In genomic region chr12:120194534-120195395, GRCh38 we compare ENCODE assay signal across 8 cellular contexts. TPM values are rescaled to one million over a fixed set of nuclear protein-coding genes. Genes with fewer than 3 reads are reported as not detected.
DNase-seq lines count a peak whose midpoint lies in the region; ATAC-seq and TF ChIP-seq lines count a peak whose summit lies in the region.

GCN1 (minus strand) TSS chr12:120194715; CDS start chr12:120194697, 18 bp downstream.

- H4K20me1 ChIP-seq in GM23338 (replicated peaks; ENCODE audit: insufficient read depth) = peaks cover 36% of the 10 kb centered on the region
- peaks cover 8% of the 10 kb centered on the region for H4K20me1 ChIP-seq in SU-DHL-6 (ENCODE audit: low read depth, low read length)

- H3K4me1 Mint-ChIP-seq in GM23338 = peaks cover 29% of the 10 kb centered on the region
- H3K4me1 Mint-ChIP-seq in activated naive CD8-positive, alpha-beta T cell treated with anti-CD3 and anti-CD28 coated beads for 36 hours = peaks cover 55% of the 10 kb centered on the region

- H3K27me3 Mint-ChIP-seq in GM23338 (ENCODE audit: insufficient read depth, low read depth, poor library complexity) = peaks cover 25% of the 10 kb centered on the region
- peaks cover 8% of the 10 kb centered on the region for H3K27me3 Mint-ChIP-seq in activated naive CD8-positive, alpha-beta T cell treated with anti-CD3 and anti-CD28 coated beads for 36 hours

- TF ChIP-seq POLR2A in thyroid gland (IDR thresholded peaks at IDR 0.05) = peak; percentile 50 to 87

- intact Hi-C loops in Right ventricle myocardium inferior (cut with DNase I) = no loop called here
- intact Hi-C loops in thyroid gland (cut with DNase I) = no loop called here

- H3F3A ChIP-seq in GM23338 (replicated peaks; ENCODE audit: low read depth) = peaks cover 52% of the 10 kb centered on the region
- H3F3A ChIP-seq in SU-DHL-6 (ENCODE audit: insufficient read depth) = peaks cover 55% of the 10 kb centered on the region

- H3K27ac Mint-ChIP-seq in GM23338 = peak within 1 kb of the TSS; percentile 98
- peak within 1 kb of the TSS; percentile 93 for H3K27ac Mint-ChIP-seq in activated naive CD8-positive, alpha-beta T cell treated with anti-CD3 and anti-CD28 coated beads for 36 hours

- H3K4me2 ChIP-seq in GM23338 = peak within 1 kb of the TSS; percentile 98
- H3K4me2 ChIP-seq in SU-DHL-6 (ENCODE audit: low read depth, low read length, poor library complexity, severe bottlenecking) = peak within 1 kb of the TSS; percentile 96
- H3K4me2 ChIP-seq in parathyroid adenoma (ENCODE audit: low read length) = peak within 1 kb of the TSS; percentile 74

- peak; percentile 89 for DNase-seq in ELR (ENCODE audit: low read depth)
- DNase-seq in GM23338 (ENCODE audit: low spot score) = peak; percentile 83
- DNase-seq in M059J (ENCODE audit: low read depth) = peak; percentile 83
- peak; percentile 94 for DNase-seq in activated naive CD8-positive, alpha-beta T cell treated with anti-CD3 and anti-CD28 coated beads for 36 hours
- peak; percentile 89 for DNase-seq in Right ventricle myocardium inferior (ENCODE audit: missing footprints)
- DNase-seq in thyroid gland = peak; percentile 81 to 84

- WGBS in thyroid gland, 2 donors = 13 to 19% methylated on average over 14 to 17 of the region's 62 CpGs

- 0 out of 2 replicates have a peak within 1 kb of the TSS, but pooled peaks have one; percentile 43 for H2AFZ ChIP-seq in GM23338
- H2AFZ ChIP-seq in SU-DHL-6 (ENCODE audit: low read depth, low read length, severe bottlenecking) = no peak within 1 kb of the TSS
- H2AFZ ChIP-seq in parathyroid adenoma = peak within 1 kb of the TSS; percentile 94

- H3K9ac ChIP-seq in SU-DHL-6 (ENCODE audit: low read length) (peak within 1 kb of the TSS; percentile 77), parathyroid adenoma (peak within 1 kb of the TSS; percentile 91)

- H3K27ac ChIP-seq in GM23338 (ENCODE audit: low read depth) (peak within 1 kb of the TSS; percentile 96), SU-DHL-6 (ENCODE audit: low read depth, low read length) (peak within 1 kb of the TSS; percentile 85), parathyroid adenoma (peak within 1 kb of the TSS; percentile 65), thyroid gland (peak within 1 kb of the TSS; percentile 49 to 79 (median 71))

- H3K9me3 Mint-ChIP-seq in GM23338 = no peaks in the 10 kb centered on the region
- H3K9me3 Mint-ChIP-seq in activated naive CD8-positive, alpha-beta T cell treated with anti-CD3 and anti-CD28 coated beads for 36 hours = peaks cover 1% of the 10 kb centered on the region

- H3K27me3 ChIP-seq in GM23338 (ENCODE audit: insufficient read depth) (no peaks in the 10 kb centered on the region), SU-DHL-6 (ENCODE audit: low read length) (no peaks in the 10 kb centered on the region), parathyroid adenoma (ENCODE audit: control insufficient read depth, insufficient read depth, low read length) (no peaks in the 10 kb centered on the region), thyroid gland (no peaks in the 10 kb centered on the region)

- H3K79me2 ChIP-seq in GM23338 (replicated peaks; ENCODE audit: insufficient read depth) (peaks cover 80% of the 10 kb centered on the region), SU-DHL-6 (ENCODE audit: insufficient read depth, low read length) (peaks cover 61% of the 10 kb centered on the region), parathyroid adenoma (peaks cover 34% of the 10 kb centered on the region)

- no peaks in the 10 kb centered on the region for H3K9me2 ChIP-seq in GM23338 (ENCODE audit: insufficient read depth)
- H3K9me2 ChIP-seq in SU-DHL-6 (replicated peaks; ENCODE audit: insufficient read depth, low read length) = no peaks in the 10 kb centered on the region

- H3K4me3 ChIP-seq in GM23338 = peak within 1 kb of the TSS; percentile 98
- H3K4me3 ChIP-seq in SU-DHL-6 (ENCODE audit: insufficient read depth, low read length, poor library complexity, severe bottlenecking) = peak within 1 kb of the TSS; percentile 65
- peak within 1 kb of the TSS; percentile 90 for H3K4me3 ChIP-seq in parathyroid adenoma (ENCODE audit: low read depth, low read length)
- peak within 1 kb of the TSS; percentile 62 to 99 (median 63) for H3K4me3 ChIP-seq in thyroid gland (replicated peaks in 1 of 3)

- ATAC-seq in GM23338 (peak; percentile 80), Right ventricle myocardium inferior (peak; percentile 93)

- H3K4me1 ChIP-seq in GM23338 (ENCODE audit: insufficient read depth) = peaks cover 25% of the 10 kb centered on the region
- peaks cover 21% of the 10 kb centered on the region for H3K4me1 ChIP-seq in parathyroid adenoma
- H3K4me1 ChIP-seq in thyroid gland = peaks cover 19 to 33% of the 10 kb centered on the region in 2 donors

- H3K9me3 ChIP-seq in SU-DHL-6 (ENCODE audit: insufficient read depth, low read length) = no peaks in the 10 kb centered on the region
- H3K9me3 ChIP-seq in parathyroid adenoma (ENCODE audit: control insufficient read depth, low read length) = no peaks in the 10 kb centered on the region
- H3K9me3 ChIP-seq in thyroid gland = no peaks in the 10 kb centered on the region

- no peak for TF ChIP-seq CTCF in GM23338 (conservative IDR thresholded peaks at IDR 0.05; ENCODE audit: low read depth in 2 of 2)
- TF ChIP-seq CTCF in SU-DHL-6 (IDR thresholded peaks at IDR 0.05; ENCODE audit: insufficient read depth, low read length, poor library complexity, severe bottlenecking) = no peak
- TF ChIP-seq CTCF in parathyroid adenoma (IDR thresholded peaks at IDR 0.05) = no peak
- peak in 1 of 6 experiments; percentile 13 for TF ChIP-seq CTCF in thyroid gland (IDR thresholded peaks at IDR 0.05)

- H3K4me3 Mint-ChIP-seq in GM23338 = peak within 1 kb of the TSS; percentile 94
- H3K4me3 Mint-ChIP-seq in activated naive CD8-positive, alpha-beta T cell treated with anti-CD3 and anti-CD28 coated beads for 36 hours = peak within 1 kb of the TSS; percentile 88

- H3K36me3 Mint-ChIP-seq in GM23338 (ENCODE audit: low read depth) = peaks cover 68% of the 10 kb centered on the region
- peaks cover 65% of the 10 kb centered on the region for H3K36me3 Mint-ChIP-seq in activated naive CD8-positive, alpha-beta T cell treated with anti-CD3 and anti-CD28 coated beads for 36 hours

- H3K36me3 ChIP-seq in GM23338 (ENCODE audit: insufficient read depth) (peaks cover 43% of the 10 kb centered on the region), SU-DHL-6 (ENCODE audit: low read length) (peaks cover 29% of the 10 kb centered on the region), parathyroid adenoma (ENCODE audit: control insufficient read depth, insufficient read depth, low read length) (no peaks in the 10 kb centered on the region), thyroid gland (peaks cover 34 to 35% of the 10 kb centered on the region in 2 donors)

TF ChIP-seq in GM23338, 12 proteins besides CTCF, POLR2A, EP300 and RAD21 (continues in another document):
- TF ChIP-seq REST (IDR thresholded peaks at IDR 0.05; ENCODE audit: unreplicated experiment) = no peak
- no peak for TF ChIP-seq EZH2 (IDR thresholded peaks at IDR 0.05; ENCODE audit: low read depth, unreplicated experiment)
- no peak for TF ChIP-seq ZNF114 (CRISPR knock-in tag; IDR thresholded peaks at IDR 0.05)
- TF ChIP-seq EZH2phosphoT487 (IDR thresholded peaks at IDR 0.05; ENCODE audit: unreplicated experiment) = no peak
- no peak for TF ChIP-seq ZNF331 (CRISPR knock-in tag; IDR thresholded peaks at IDR 0.05; ENCODE audit: low read depth)
- peak; percentile 30; the same call in 1 of the 2 replicates for TF ChIP-seq CREB1 (CRISPR knock-in tag; IDR thresholded peaks at IDR 0.05; ENCODE audit: low read depth)
- no peak for TF ChIP-seq STAT1 (IDR thresholded peaks at IDR 0.05; ENCODE audit: unreplicated experiment)

RNA-seq across cellular contexts. Expression of gene GCN1, which starts in this region (rescaled TPM):
- total RNA-seq in GM23338 (2014; rRNA removed; shearing (Covaris generic)) = 141 and 177 TPM in 2 replicates
- 18.0 and 18.2 TPM in 2 replicates for polyA plus RNA-seq in GM23338 (2016; fragmentation: Nextera tagmentation; extraction: Ambion mirVana)
- total RNA-seq in M059J (2014; rRNA removed; shearing (Covaris generic)) = 29.3 and 61.8 TPM in 2 replicates
- 100 to 1,000 TPM; 143 to 146 TPM for total RNA-seq in activated naive CD8-positive, alpha-beta T cell treated with anti-CD3 and anti-CD28 coated beads for 36 hours
- total RNA-seq in Right ventricle myocardium inferior = 35.7 TPM
- 100 to 1,000 TPM in 1 of 4 donors, 10 to 100 TPM in 3; 44.6 to 111 (median 73.6) TPM for total RNA-seq in thyroid gland

Comparison
In these comparisons a context has a peak if more than half of its experiments do, and no peak if none do; other contexts are left out.
1. Peak in every context shown above with its lines: DNase-seq, ATAC-seq, H3K4me3 ChIP-seq and H3K27ac ChIP-seq.